In genomic region chr6:167341038-167341613, GRCh38 we compare ENCODE assay signal across 1 cellular context.
A peak's percentile ranks its signal among the peaks of the same experiment; 100 is the strongest.
TF ChIP-seq lines count a peak whose summit lies in the region.

No MANE protein-coding gene starts in this region.

TF ChIP-seq in HepG2, 621 proteins besides CTCF, POLR2A, EP300 and RAD21 (continued from another document and continues in another):
- TF ChIP-seq ZBTB46 (CRISPR knock-in tag; IDR thresholded peaks at IDR 0.05; ENCODE audit: borderline replicate concordance) (peak; percentile 71; the same call in 1 of the 2 replicates), ZBTB34 (CRISPR knock-in tag; IDR thresholded peaks at IDR 0.05) (no peak), BCLAF1 (IDR thresholded peaks at IDR 0.05) (no peak), MLXIP (CRISPR knock-in tag; IDR thresholded peaks at IDR 0.05; ENCODE audit: borderline replicate concordance) (no peak), ZNF788 (CRISPR knock-in tag; IDR thresholded peaks at IDR 0.05; ENCODE audit: borderline replicate concordance) (no peak), REL (CRISPR knock-in tag; conservative IDR thresholded peaks at IDR 0.05) (no peak), IKZF4 (CRISPR knock-in tag; IDR thresholded peaks at IDR 0.05; ENCODE audit: borderline replicate concordance, low read depth, not compliant biosample characterization) (no peak), ATF2 (CRISPR knock-in tag; IDR thresholded peaks at IDR 0.05) (no peak), ZSCAN5A (CRISPR knock-in tag; IDR thresholded peaks at IDR 0.05; ENCODE audit: borderline replicate concordance) (no peak), KAT8 (CRISPR knock-in tag; IDR thresholded peaks at IDR 0.05) (no peak), ZNF549 (CRISPR knock-in tag; IDR thresholded peaks at IDR 0.05) (no peak), NR2C2 (CRISPR knock-in tag; IDR thresholded peaks at IDR 0.05; ENCODE audit: borderline replicate concordance) (no peak), LBX2 (CRISPR knock-in tag; IDR thresholded peaks at IDR 0.05; ENCODE audit: borderline replicate concordance) (peak; percentile 65; the same call in 1 of the 2 replicates), SRSF1 (optimal IDR thresholded peaks at IDR 0.05; ENCODE audit: low read depth, low read length) (no peak), ZNF230 (CRISPR knock-in tag; IDR thresholded peaks at IDR 0.05) (0 out of 2 replicates have a peak, but pooled peaks have one; percentile 23), MTF1 (CRISPR knock-in tag; IDR thresholded peaks at IDR 0.05) (no peak), NR2F1 (CRISPR knock-in tag; IDR thresholded peaks at IDR 0.05) (no peak), MIXL1 (CRISPR knock-in tag; IDR thresholded peaks at IDR 0.05) (no peak), ZNF589 (CRISPR knock-in tag; conservative IDR thresholded peaks at IDR 0.05) (no peak), MED1 (CRISPR knock-in tag; IDR thresholded peaks at IDR 0.05) (no peak), ZZZ3 (CRISPR knock-in tag; IDR thresholded peaks at IDR 0.05; ENCODE audit: borderline replicate concordance) (no peak), SRSF9 (IDR thresholded peaks at IDR 0.05; ENCODE audit: borderline replicate concordance, insufficient read depth, low read depth, low read length, poor library complexity, severe bottlenecking) (no peak), DMAP1 (CRISPR knock-in tag; IDR thresholded peaks at IDR 0.05) (no peak), KMT2A (CRISPR knock-in tag; IDR thresholded peaks at IDR 0.05) (no peak), NCOR1 (IDR thresholded peaks at IDR 0.05; ENCODE audit: borderline replicate concordance, low read length) (no peak), ZBTB37 (CRISPR knock-in tag; IDR thresholded peaks at IDR 0.05) (no peak), CENPBD1 (CRISPR knock-in tag; IDR thresholded peaks at IDR 0.05; ENCODE audit: borderline replicate concordance, low read depth) (no peak), ZNF775 (CRISPR knock-in tag; IDR thresholded peaks at IDR 0.05; ENCODE audit: borderline replicate concordance) (no peak), ZNF576 (CRISPR knock-in tag; IDR thresholded peaks at IDR 0.05) (no peak), TOPORS (CRISPR knock-in tag; IDR thresholded peaks at IDR 0.05) (no peak), GTF3A (CRISPR knock-in tag; conservative IDR thresholded peaks at IDR 0.05) (0 out of 2 replicates have a peak, but pooled peaks have one; percentile 49), ZNF644 (CRISPR knock-in tag; IDR thresholded peaks at IDR 0.05; ENCODE audit: low read depth) (no peak), ZIK1 (CRISPR knock-in tag; IDR thresholded peaks at IDR 0.05; ENCODE audit: borderline replicate concordance, low read depth) (0 out of 2 replicates have a peak, but pooled peaks have one; percentile 38), ZSCAN22 (CRISPR knock-in tag; IDR thresholded peaks at IDR 0.05) (no peak), ZFP90 (CRISPR knock-in tag; IDR thresholded peaks at IDR 0.05; ENCODE audit: borderline replicate concordance) (no peak), ZNF773 (CRISPR knock-in tag; IDR thresholded peaks at IDR 0.05; ENCODE audit: borderline replicate concordance) (no peak), ZNF431 (CRISPR knock-in tag; IDR thresholded peaks at IDR 0.05; ENCODE audit: borderline replicate concordance, low read depth) (no peak), ZNF275 (CRISPR knock-in tag; IDR thresholded peaks at IDR 0.05; ENCODE audit: borderline replicate concordance) (no peak), ZMYM3 (CRISPR knock-in tag; IDR thresholded peaks at IDR 0.05) (no peak), ZBTB21 (CRISPR knock-in tag; IDR thresholded peaks at IDR 0.05) (no peak), ZFP41 (CRISPR knock-in tag; IDR thresholded peaks at IDR 0.05; ENCODE audit: borderline replicate concordance) (no peak), SP2 (CRISPR knock-in tag; IDR thresholded peaks at IDR 0.05) (no peak), NFKB2 (CRISPR knock-in tag; IDR thresholded peaks at IDR 0.05; ENCODE audit: borderline replicate concordance) (0 out of 2 replicates have a peak, but pooled peaks have one; percentile 34), E2F5 (CRISPR knock-in tag; conservative IDR thresholded peaks at IDR 0.05) (no peak), STAT5B (CRISPR knock-in tag; IDR thresholded peaks at IDR 0.05) (no peak), CERS6 (CRISPR knock-in tag; IDR thresholded peaks at IDR 0.05) (no peak)
